Comparison of ENCODE assay signal across 11 cellular contexts in the genomic region with DNA sequence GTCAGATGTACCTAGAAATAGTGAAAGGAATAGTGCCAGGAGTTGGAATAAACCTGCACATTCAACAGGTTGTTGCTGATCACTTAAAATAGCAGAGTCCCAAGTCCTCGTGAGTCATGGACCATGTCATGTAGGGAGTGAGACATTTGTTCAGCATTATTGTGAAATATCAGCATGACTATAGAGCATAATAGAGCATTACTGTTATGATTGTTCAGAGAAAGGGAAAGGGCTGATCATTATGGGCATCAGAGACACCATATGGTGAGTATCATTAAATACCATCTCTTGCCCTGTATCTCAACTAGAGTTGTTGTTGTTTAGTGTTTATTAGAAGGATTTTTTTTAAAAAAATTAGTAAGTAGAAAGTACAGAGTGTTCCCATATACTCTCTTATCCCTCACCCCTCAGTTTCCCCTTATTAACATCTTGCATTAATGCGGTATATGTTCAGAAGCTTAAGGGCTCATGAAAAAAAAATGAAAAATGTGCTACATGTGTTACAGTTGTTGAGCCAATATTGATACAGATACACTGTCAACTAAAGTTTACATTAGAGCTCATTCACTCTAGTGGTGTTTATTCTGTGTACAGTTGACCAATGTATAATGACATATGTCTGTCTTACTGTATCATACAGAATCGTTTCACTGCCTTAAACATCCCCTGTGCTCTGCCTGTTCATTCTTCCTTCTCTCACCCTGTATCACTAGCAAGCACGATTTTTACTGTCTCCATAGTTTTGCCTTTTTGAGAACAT. TPM values are rescaled to one million over a fixed set of nuclear protein-coding genes. Genes with fewer than 3 reads are reported as not detected.
DNase-seq lines count a peak whose midpoint lies in the region; ATAC-seq and TF ChIP-seq lines count a peak whose summit lies in the region.
"Had no signal": no experiment of that assay in that cellular context is flagged by ENCODE, and none has a peak within 500 bp of the region (broad histone marks: within the 10 kb centered on the region; RNA-seq: fewer than 3 reads in every experiment).

No MANE protein-coding gene starts in this region.

- no peaks in the 10 kb centered on the region for H3K27me3 ChIP-seq in left ventricle myocardium inferior (ENCODE audit: low read depth)
- H3K27me3 ChIP-seq: dorsolateral prefrontal cortex had no signal

- DNase-seq in Right ventricle myocardium inferior (ENCODE audit: missing footprints): no peak
- no peak for DNase-seq in left ventricle myocardium inferior
- peak; percentile 9 for DNase-seq in SIG-M5 (lab: John Stamatoyannopoulos, UW)
- DNase-seq in foreskin melanocyte: peak; percentile 57
- peak; percentile 65 for DNase-seq in stromal cell of bone marrow (ENCODE audit: low read depth)
- no peak for DNase-seq in hippocampal formation (lab: John Stamatoyannopoulos, UW)
- DNase-seq in dermis blood vessel endothelial cell: no peak
- no peak for DNase-seq in medulla oblongata (ENCODE audit: extremely low spot score)
- DNase-seq: CD4-positive, alpha-beta memory T cell; dorsolateral prefrontal cortex had no signal

- H3K9me3 ChIP-seq in left ventricle myocardium inferior (replicated peaks): no peaks in the 10 kb centered on the region

- TF ChIP-seq CTCF in left ventricle myocardium inferior (IDR thresholded peaks at IDR 0.05; ENCODE audit: borderline replicate concordance): no peak

- no peak overlapping the region for H3K4me3 ChIP-seq in left ventricle myocardium inferior
- H3K4me3 ChIP-seq: dorsolateral prefrontal cortex had no signal

- intact Hi-C loops in Right ventricle myocardium inferior (cut with DNase I): loop anchor here (10.0 kb wide), 1 partner anchor 221 kb away; a partner anchor contains a TSS
- intact Hi-C loops in left ventricle myocardium inferior (cut with micrococcal nuclease): loop anchor here (10.0 kb wide), 1 partner anchor 51 kb away; no protein-coding TSS in a partner anchor

- peaks cover 44% of the 10 kb centered on the region for H3K36me3 ChIP-seq in left ventricle myocardium inferior

- ATAC-seq in Right ventricle myocardium inferior: peak; percentile 47
- ATAC-seq: Panc1 had no signal

- peaks cover 32% of the 10 kb centered on the region for H3K4me1 ChIP-seq in left ventricle myocardium inferior

- H3K27ac ChIP-seq in left ventricle myocardium inferior (replicated peaks): no peak overlapping the region
- H3K27ac ChIP-seq: dorsolateral prefrontal cortex had no signal

RNA-seq across cellular contexts. Expression of a gene that starts 5.7 kb away (rescaled TPM):
- total RNA-seq in Right ventricle myocardium inferior: 5.6 TPM
- 5.2 TPM for total RNA-seq in left ventricle myocardium inferior
- 5.3 and 7.5 TPM in 2 replicates for total RNA-seq in dermis blood vessel endothelial cell

RNA-seq across cellular contexts. Expression of a gene that starts 56.5 kb away (rescaled TPM):
- 94.7 TPM for total RNA-seq in Right ventricle myocardium inferior
- 82.9 TPM for total RNA-seq in left ventricle myocardium inferior
- total RNA-seq in dermis blood vessel endothelial cell: 96.6 and 100 TPM in 2 replicates

Comparison
In these comparisons a context has a peak if more than half of its experiments do, and no peak if none do; other contexts are left out.
1. DNase-seq: peak in SIG-M5 (single experiment), foreskin melanocyte (single experiment) and stromal cell of bone marrow (single experiment); none in Right ventricle myocardium inferior (single experiment), left ventricle myocardium inferior (single experiment), hippocampal formation (0 of 2), dermis blood vessel endothelial cell (single experiment) and medulla oblongata (single experiment).